In the genomic region with DNA sequence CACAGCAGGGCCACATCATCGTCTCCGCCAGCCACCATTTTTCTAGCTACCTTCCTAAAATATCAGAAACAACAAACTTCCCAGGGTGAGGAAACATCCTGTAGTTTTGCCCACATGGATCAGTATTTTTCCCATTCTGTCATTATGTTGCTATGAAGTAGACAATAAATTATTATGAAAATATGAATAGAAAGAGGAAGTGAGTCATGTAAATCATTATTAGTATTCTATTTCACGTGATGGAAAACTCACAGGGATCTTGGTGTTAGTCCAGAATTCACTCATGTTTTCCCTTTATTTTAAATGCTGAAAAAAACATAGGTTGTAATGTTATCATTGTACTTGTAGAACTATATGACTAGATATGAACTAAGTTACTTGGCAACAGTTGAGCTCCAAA, we compare ENCODE assay signal across 23 cellular contexts.
"Had no signal": no experiment of that assay in that cellular context is flagged by ENCODE, and none has a peak within 500 bp of the region (broad histone marks: within the 10 kb centered on the region; RNA-seq: fewer than 3 reads in every experiment).

No MANE protein-coding gene starts in this region.

- DNase-seq: activated CD4-positive, alpha-beta memory T cell treated with anti-CD3 and anti-CD28 coated beads, Interleukin-2, amount 10 ng/mL, durations not matched to agents 7 days and 5 days; activated CD4-positive, alpha-beta T cell treated with anti-CD3 and anti-CD28 coated beads for 4 hours; activated CD8-positive, alpha-beta memory T cell treated with anti-CD3 and anti-CD28 coated beads, Interleukin-2, amount 50 U/mL, for 4 hours; activated effector memory CD4-positive, alpha-beta T cell treated with anti-CD3 and anti-CD28 coated beads, Interleukin-2, amount 50 U/mL, for 16 hours; activated T-cell treated with anti-CD3 and anti-CD28 coated beads, Interleukin-2, amount 50 U/mL, for 48 hours; central memory CD4-positive, alpha-beta T cell; effector memory CD4-positive, alpha-beta T cell; hippocampal formation; kidney; left ventricle myocardium superior; nephron progenitor cell; occipital lobe; stimulated activated CD4-positive, alpha-beta T cell treated with anti-CD3 and anti-CD28 coated beads, Interleukin-15, amount 100 ng/mL, for 24 hours; stimulated activated CD4-positive, alpha-beta T cell treated with anti-CD3 and anti-CD28 coated beads, Interleukin-4, amount 100 ng/mL, for 1 hour; stimulated activated naive CD4-positive, alpha-beta T cell; T-helper 1 cell; uterus had no signal

- H3K4me3 Mint-ChIP-seq: activated CD4-positive, alpha-beta memory T cell treated with anti-CD3 and anti-CD28 coated beads, Interleukin-2, amount 10 ng/mL, durations not matched to agents 7 days and 5 days; activated naive CD4-positive, alpha-beta T cell treated with anti-CD3 and anti-CD28 coated beads, Interleukin-2, amount 50 U/mL, for 24 hours; nephron progenitor cell had no signal

- H3K36me3 Mint-ChIP-seq: activated naive CD4-positive, alpha-beta T cell treated with anti-CD3 and anti-CD28 coated beads, Interleukin-2, amount 50 U/mL, for 24 hours had no signal

- FAIRE-seq: kidney had no signal

- H3K4me1 Mint-ChIP-seq: activated CD4-positive, alpha-beta memory T cell treated with anti-CD3 and anti-CD28 coated beads, Interleukin-2, amount 10 ng/mL, durations not matched to agents 7 days and 5 days; activated naive CD4-positive, alpha-beta T cell treated with anti-CD3 and anti-CD28 coated beads, Interleukin-2, amount 50 U/mL, for 24 hours had no signal

- H3K36me3 ChIP-seq: right atrium auricular region, tibial nerve, uterus had no signal

- H3K9me3 ChIP-seq: right atrium auricular region, tibial nerve, uterus had no signal

- H3K27me3 Mint-ChIP-seq: activated CD4-positive, alpha-beta memory T cell treated with anti-CD3 and anti-CD28 coated beads, Interleukin-2, amount 10 ng/mL, durations not matched to agents 7 days and 5 days; activated naive CD4-positive, alpha-beta T cell treated with anti-CD3 and anti-CD28 coated beads, Interleukin-2, amount 50 U/mL, for 24 hours had no signal

- ATAC-seq: left ventricle myocardium superior had no signal

- H3K4me3 ChIP-seq: coronary artery, right atrium auricular region, tibial nerve, uterus had no signal

- H3K9me3 Mint-ChIP-seq: activated CD4-positive, alpha-beta memory T cell treated with anti-CD3 and anti-CD28 coated beads, Interleukin-2, amount 10 ng/mL, durations not matched to agents 7 days and 5 days; activated naive CD4-positive, alpha-beta T cell treated with anti-CD3 and anti-CD28 coated beads, Interleukin-2, amount 50 U/mL, for 24 hours; nephron progenitor cell had no signal

- H3K27ac Mint-ChIP-seq: activated CD4-positive, alpha-beta memory T cell treated with anti-CD3 and anti-CD28 coated beads, Interleukin-2, amount 10 ng/mL, durations not matched to agents 7 days and 5 days; activated naive CD4-positive, alpha-beta T cell treated with anti-CD3 and anti-CD28 coated beads, Interleukin-2, amount 50 U/mL, for 24 hours; nephron progenitor cell had no signal

- H3K27me3 ChIP-seq: right atrium auricular region, tibial nerve, uterus had no signal

- H3K4me1 ChIP-seq: tibial nerve had no signal

- H3K27ac ChIP-seq: coronary artery, epithelial cell of prostate, right atrium auricular region, tibial nerve, uterus, VCaP had no signal
